ENCODE assay signal across 17 cellular contexts in genomic region chr3:24639640-24640329, GRCh38.
DNase-seq lines count a peak whose midpoint lies in the region; ATAC-seq and TF ChIP-seq lines count a peak whose summit lies in the region.
"Had no signal": no experiment of that assay in that cellular context is flagged by ENCODE, and none has a peak within 500 bp of the region (broad histone marks: within the 10 kb centered on the region; RNA-seq: fewer than 3 reads in every experiment).

No MANE protein-coding gene starts in this region.

- no peak overlapping the region for H2AFZ ChIP-seq in mesenchymal stem cell (ENCODE audit: low read depth, low read length)

- H2BK15ac ChIP-seq in mesenchymal stem cell (ENCODE audit: low read depth, poor library complexity, severe bottlenecking), result no peak overlapping the region
- H2BK15ac ChIP-seq in mesendoderm (replicated peaks; ENCODE audit: low read depth), result no peak overlapping the region

- H3K36me3 Mint-ChIP-seq in Caco-2 (ENCODE audit: insufficient read depth, unreplicated experiment), result no peaks in the 10 kb centered on the region
- no peaks in the 10 kb centered on the region for H3K36me3 Mint-ChIP-seq in activated T-helper 1 cell treated with anti-CD3 and anti-CD28 coated beads, Interleukin-12 subunit alpha, Interleukin-12 subunit beta, Interleukin-2, Interleukin-4 antibody, amounts not matched to agents 30 ng/mL and 10 ng/mL and 1 ng/mL, durations not matched to agents 14 hours and 24 hours and 36 hours (ENCODE audit: low read depth)
- H3K36me3 Mint-ChIP-seq: CD4-positive, CD25-positive, alpha-beta regulatory T cell had no signal

- H4K8ac ChIP-seq in mesenchymal stem cell (ENCODE audit: low read length) (no peak overlapping the region), mesendoderm (ENCODE audit: low read depth, low read length) (no peak overlapping the region)

- H3K79me2 ChIP-seq in mesendoderm (ENCODE audit: control insufficient read depth, insufficient read depth, low read length), result no peaks in the 10 kb centered on the region

- H4K91ac ChIP-seq in mesenchymal stem cell (ENCODE audit: low read length), result no peak overlapping the region

- no peaks in the 10 kb centered on the region for H3K79me1 ChIP-seq in mesenchymal stem cell (replicated peaks; ENCODE audit: low read length, poor library complexity, severe bottlenecking)
- H3K79me1 ChIP-seq in mesendoderm (ENCODE audit: low read length), result no peaks in the 10 kb centered on the region

- H3K18ac ChIP-seq in mesenchymal stem cell (ENCODE audit: low read depth in 1 of 2, low read length in 2 of 2) (no peak overlapping the region), mesendoderm (ENCODE audit: low read length) (no peak overlapping the region)

- H2BK5ac ChIP-seq in mesenchymal stem cell (ENCODE audit: low read depth, low read length, poor library complexity, severe bottlenecking) (no peak overlapping the region), mesendoderm (ENCODE audit: low read length) (no peak overlapping the region)

- no peak for ATAC-seq in thoracic aorta (ENCODE audit: insufficient number of reproducible peaks, low FRiP score, low read depth)

- H3K4me3 ChIP-seq in Caco-2 (ENCODE audit: low read depth, low read length) (no peak overlapping the region), mesenchymal stem cell (ENCODE audit: insufficient read depth in 1 of 2, low read depth in 1 of 2, low read length in 2 of 2) (no peak overlapping the region), thoracic aorta (peak overlapping the region; percentile 8), mesendoderm (ENCODE audit: low read length) (no peak overlapping the region)
- H3K4me3 ChIP-seq: A549, MG63, Peyer's patch had no signal

- intact Hi-C loops in Caco-2 (cut with micrococcal nuclease; ENCODE audit: unreplicated experiment), result loop anchor here (1.0 to 10.0 kb wide), 5 partner anchors 57 to 375 kb away; no protein-coding TSS in a partner anchor
- intact Hi-C loops in activated T-helper 1 cell treated with anti-CD3 and anti-CD28 coated beads, Interleukin-12 subunit alpha, Interleukin-12 subunit beta, Interleukin-2, Interleukin-4 antibody, amounts not matched to agents 30 ng/mL and 10 ng/mL and 1 ng/mL, durations not matched to agents 14 hours and 24 hours and 36 hours (cut with micrococcal nuclease), result no loop called here

- POLR2A ChIA-PET in Caco-2 (lab: Charles Lee), result no interaction called here

- peak overlapping the region; percentile 60 for H3K27ac Mint-ChIP-seq in Caco-2 (ENCODE audit: unreplicated experiment)
- no peak overlapping the region for H3K27ac Mint-ChIP-seq in activated T-helper 1 cell treated with anti-CD3 and anti-CD28 coated beads, Interleukin-12 subunit alpha, Interleukin-12 subunit beta, Interleukin-2, Interleukin-4 antibody, amounts not matched to agents 30 ng/mL and 10 ng/mL and 1 ng/mL, durations not matched to agents 14 hours and 24 hours and 36 hours
- H3K27ac Mint-ChIP-seq: CD4-positive, CD25-positive, alpha-beta regulatory T cell had no signal

- no peak for DNase-seq in Caco-2
- no peak for DNase-seq in mesenchymal stem cell
- no peak for DNase-seq in thoracic aorta (ENCODE audit: low spot score)
- DNase-seq in activated T-helper 1 cell treated with anti-CD3 and anti-CD28 coated beads, Interleukin-12 subunit alpha, Interleukin-12 subunit beta, Interleukin-2, Interleukin-4 antibody, amounts not matched to agents 30 ng/mL and 10 ng/mL and 1 ng/mL, durations not matched to agents 14 hours and 24 hours and 36 hours (ENCODE audit: low spot score), result no peak
- DNase-seq in islet precursor cell, result no peak
- no peak for DNase-seq in mesendoderm
- DNase-seq: BE2C; CD4-positive, CD25-positive, alpha-beta regulatory T cell; DMS79; MG63; NCI-H1417 treated with DMSO at 0.1 percent for 48 hours; NCI-H187; NCI-H510A; NK-92 treated with Interleukin-12 subunit alpha and Interleukin-12 subunit beta, amount 100 ng/mL, for 24 hours; Peyer's patch had no signal

- peaks cover 15% of the 10 kb centered on the region for H3K4me1 Mint-ChIP-seq in Caco-2 (ENCODE audit: low read depth, unreplicated experiment)
- H3K4me1 Mint-ChIP-seq in activated T-helper 1 cell treated with anti-CD3 and anti-CD28 coated beads, Interleukin-12 subunit alpha, Interleukin-12 subunit beta, Interleukin-2, Interleukin-4 antibody, amounts not matched to agents 30 ng/mL and 10 ng/mL and 1 ng/mL, durations not matched to agents 14 hours and 24 hours and 36 hours (ENCODE audit: low read depth), result no peaks in the 10 kb centered on the region
- H3K4me1 Mint-ChIP-seq: CD4-positive, CD25-positive, alpha-beta regulatory T cell had no signal

- peaks cover 6% of the 10 kb centered on the region for H3K9me3 Mint-ChIP-seq in Caco-2 (ENCODE audit: unreplicated experiment)
- peaks cover 4% of the 10 kb centered on the region for H3K9me3 Mint-ChIP-seq in activated T-helper 1 cell treated with anti-CD3 and anti-CD28 coated beads, Interleukin-12 subunit alpha, Interleukin-12 subunit beta, Interleukin-2, Interleukin-4 antibody, amounts not matched to agents 30 ng/mL and 10 ng/mL and 1 ng/mL, durations not matched to agents 14 hours and 24 hours and 36 hours

- peak overlapping the region; percentile 32 for H3K9ac ChIP-seq in mesenchymal stem cell (ENCODE audit: low read length)
- no peak overlapping the region for H3K9ac ChIP-seq in mesendoderm (ENCODE audit: low read length)

- peaks cover 29% of the 10 kb centered on the region for H3K4me1 ChIP-seq in Caco-2
- no peaks in the 10 kb centered on the region for H3K4me1 ChIP-seq in mesenchymal stem cell (ENCODE audit: control insufficient read depth, insufficient read depth, low read depth, low read length)
- H3K4me1 ChIP-seq in thoracic aorta (ENCODE audit: control insufficient read depth in 1 of 2, low read depth in 2 of 2), result peaks cover 0 to 16% of the 10 kb centered on the region in 2 donors
- H3K4me1 ChIP-seq in mesendoderm (ENCODE audit: control insufficient read depth, low read depth, low read length), result no peaks in the 10 kb centered on the region
- H3K4me1 ChIP-seq: A549, BE2C, Peyer's patch had no signal

- H3K4me3 Mint-ChIP-seq in Caco-2 (ENCODE audit: unreplicated experiment), result no peak overlapping the region
- H3K4me3 Mint-ChIP-seq in activated T-helper 1 cell treated with anti-CD3 and anti-CD28 coated beads, Interleukin-12 subunit alpha, Interleukin-12 subunit beta, Interleukin-2, Interleukin-4 antibody, amounts not matched to agents 30 ng/mL and 10 ng/mL and 1 ng/mL, durations not matched to agents 14 hours and 24 hours and 36 hours, result no peak overlapping the region
- H3K4me3 Mint-ChIP-seq: CD4-positive, CD25-positive, alpha-beta regulatory T cell had no signal

- H3K9me3 ChIP-seq in Caco-2, result no peaks in the 10 kb centered on the region
- H3K9me3 ChIP-seq in mesenchymal stem cell (ENCODE audit: control insufficient read depth, low read length), result no peaks in the 10 kb centered on the region
- no peaks in the 10 kb centered on the region for H3K9me3 ChIP-seq in thoracic aorta
- H3K9me3 ChIP-seq: BE2C, MG63, Peyer's patch had no signal

- no peak overlapping the region for H3K14ac ChIP-seq in mesenchymal stem cell (ENCODE audit: low read length in 2 of 2)

- CTCF ChIA-PET in Caco-2 (lab: Charles Lee), result interaction anchor here (0.6 kb wide), 1 partner anchor 188 kb away, joined by 3 read pairs; no protein-coding TSS in a partner anchor

- H3K23ac ChIP-seq in mesenchymal stem cell (ENCODE audit: low read length in 2 of 2) (no peak overlapping the region), mesendoderm (ENCODE audit: low read length) (no peak overlapping the region)

- TF ChIP-seq CTCF in Caco-2 (IDR thresholded peaks at IDR 0.05; ENCODE audit: insufficient read depth in 1 of 2, low read depth in 1 of 2, low read length in 1 of 2, severe bottlenecking in 1 of 2, unreplicated experiment in 1 of 2) (no peak), VCaP (conservative IDR thresholded peaks at IDR 0.05) (no peak), thoracic aorta (IDR thresholded peaks at IDR 0.05) (no peak)

- H2AK5ac ChIP-seq in mesenchymal stem cell (ENCODE audit: low read length, severe bottlenecking) (no peak overlapping the region), mesendoderm (ENCODE audit: low read length) (no peak overlapping the region)

- no peaks in the 10 kb centered on the region for H3K27me3 ChIP-seq in Caco-2 (replicated peaks; ENCODE audit: control insufficient read depth, insufficient read depth, low read length)
- H3K27me3 ChIP-seq in mesenchymal stem cell (ENCODE audit: control insufficient read depth in 1 of 2, insufficient read depth in 1 of 2, low read length in 2 of 2), result no peaks in the 10 kb centered on the region
- H3K27me3 ChIP-seq in thoracic aorta (replicated peaks; ENCODE audit: insufficient read depth), result no peaks in the 10 kb centered on the region
- no peaks in the 10 kb centered on the region for H3K27me3 ChIP-seq in mesendoderm (ENCODE audit: insufficient read depth, low read length, poor library complexity)
- H3K27me3 ChIP-seq: BE2C, MG63, Peyer's patch had no signal

- H3K27ac ChIP-seq in VCaP (peak overlapping the region; percentile 65; the same call in 1 of the 2 replicates), mesenchymal stem cell (ENCODE audit: low read length, poor library complexity, severe bottlenecking) (no peak overlapping the region), thoracic aorta (no peak overlapping the region), mesendoderm (ENCODE audit: low read depth, low read length) (no peak overlapping the region)
- H3K27ac ChIP-seq: A549, Peyer's patch had no signal

- no peak overlapping the region for H4K5ac ChIP-seq in mesendoderm (ENCODE audit: low read length)

- no peak overlapping the region for H3K4ac ChIP-seq in mesenchymal stem cell (ENCODE audit: low read depth in 1 of 2, low read length in 2 of 2)
- no peak overlapping the region for H3K4ac ChIP-seq in mesendoderm (ENCODE audit: low read depth, low read length)

- H3K27me3 Mint-ChIP-seq in Caco-2 (ENCODE audit: insufficient read depth, unreplicated experiment), result no peaks in the 10 kb centered on the region
- no peaks in the 10 kb centered on the region for H3K27me3 Mint-ChIP-seq in activated T-helper 1 cell treated with anti-CD3 and anti-CD28 coated beads, Interleukin-12 subunit alpha, Interleukin-12 subunit beta, Interleukin-2, Interleukin-4 antibody, amounts not matched to agents 30 ng/mL and 10 ng/mL and 1 ng/mL, durations not matched to agents 14 hours and 24 hours and 36 hours (ENCODE audit: insufficient read depth)
- H3K27me3 Mint-ChIP-seq: CD4-positive, CD25-positive, alpha-beta regulatory T cell had no signal

- H2BK12ac ChIP-seq in mesenchymal stem cell (ENCODE audit: low read length in 2 of 2), result no peak overlapping the region

- WGBS in mesenchymal stem cell, result 100% methylated on average over 2 of the region's 3 CpGs
- no CpG with 5 or more reads among the region's 3 CpGs for WGBS in mesendoderm (ENCODE audit: extremely low coverage, insufficient coverage, low lambda C conversion rate)

- H3K4me2 ChIP-seq in mesenchymal stem cell (ENCODE audit: low read length, poor library complexity, severe bottlenecking), result no peak overlapping the region
- no peak overlapping the region for H3K4me2 ChIP-seq in mesendoderm (ENCODE audit: low read length)
- H3K4me2 ChIP-seq: A549 had no signal

- no peaks in the 10 kb centered on the region for H3K36me3 ChIP-seq in Caco-2 (ENCODE audit: control insufficient read depth, insufficient read depth, low read length)
- no peaks in the 10 kb centered on the region for H3K36me3 ChIP-seq in mesenchymal stem cell (ENCODE audit: control insufficient read depth in 1 of 2, insufficient read depth in 2 of 2, low read depth in 1 of 2, low read length in 2 of 2)
- no peaks in the 10 kb centered on the region for H3K36me3 ChIP-seq in thoracic aorta
- H3K36me3 ChIP-seq in mesendoderm (ENCODE audit: control insufficient read depth, insufficient read depth, low read length), result no peaks in the 10 kb centered on the region
- H3K36me3 ChIP-seq: BE2C, MG63, Peyer's patch had no signal

- BruUV-seq in Caco-2 (replicated peaks; lab: Mats Ljungman, UMichigan), result no TSS peak

- H3K56ac ChIP-seq in mesendoderm (ENCODE audit: low read length), result no peak overlapping the region

- H2BK120ac ChIP-seq in mesenchymal stem cell (ENCODE audit: low read depth, low read length) (no peak overlapping the region), mesendoderm (ENCODE audit: low read depth, low read length) (no peak overlapping the region)
